Comparison of ENCODE assay signal across 15 cellular contexts in genomic region chr5:14699159-14699558, GRCh38.
"Had no signal": no experiment of that assay in that cellular context is flagged by ENCODE, and none has a peak within 500 bp of the region (broad histone marks: within the 10 kb centered on the region; RNA-seq: fewer than 3 reads in every experiment).

No MANE protein-coding gene starts in this region.

- DNase-seq: activated gamma-delta T cell; activated T-cell treated with anti-CD3 and anti-CD28 coated beads for 4 hours; adrenal gland; body of pancreas; central memory CD4-positive, alpha-beta T cell; cortex of kidney; effector CD8-positive, alpha-beta T cell; heart right ventricle; islet precursor cell; left lung; nephron progenitor cell; stimulated activated CD4-positive, alpha-beta T cell treated with anti-CD3 and anti-CD28 coated beads, Interleukin-12 subunit alpha, Interleukin-12 subunit beta, amount 100 ng/mL, for 4 hours; stomach had no signal

- H3K27ac Mint-ChIP-seq: nephron progenitor cell, WTC11 had no signal

- ATAC-seq: body of pancreas, left lung, WTC11 had no signal

- H3K4me1 Mint-ChIP-seq: nephron progenitor cell had no signal

- H3K27me3 Mint-ChIP-seq: memory B cell had no signal

- H3K4me3 Mint-ChIP-seq: memory B cell, nephron progenitor cell, WTC11 had no signal

- H3K9me3 Mint-ChIP-seq: memory B cell, nephron progenitor cell, WTC11 had no signal
